In genomic region chr17:17010545-17011034, GRCh38 we compare ENCODE assay signal across 9 cellular contexts. TPM values are rescaled to one million over a fixed set of nuclear protein-coding genes. Genes with fewer than 3 reads are reported as not detected.
DNase-seq lines count a peak whose midpoint lies in the region; ATAC-seq and TF ChIP-seq lines count a peak whose summit lies in the region.
"Not testable (repeated sequence)": the region's sequence is repeated elsewhere in the genome, so short reads cannot be mapped to it uniquely, and the experiment has no call there.
"Had no signal": no experiment of that assay in that cellular context is flagged by ENCODE, and none has a peak within 500 bp of the region (broad histone marks: within the 10 kb centered on the region; RNA-seq: fewer than 3 reads in every experiment).

No MANE protein-coding gene starts in this region.

- not testable (repeated sequence) for H3K27me3 ChIP-seq in PC-9 (ENCODE audit: insufficient read depth, low read depth); foreskin keratinocyte; right cardiac atrium (ENCODE audit: control insufficient read depth, insufficient read depth); lower lobe of right lung (ENCODE audit: low read depth); upper lobe of right lung

- H3K27me3 Mint-ChIP-seq in Calu3 (ENCODE audit: unreplicated experiment); activated T-helper 17 cell treated with anti-CD3 and anti-CD28 coated beads, Interleukin-2, amount 50 U/mL, for 72 hours: not testable (repeated sequence)

- POLR2A ChIA-PET in PC-9 (lab: Charles Lee; ENCODE audit: unreplicated experiment), result interaction anchor here (1.3 kb wide), 1 partner anchor 11 kb away, joined by 3 read pairs; no protein-coding TSS in a partner anchor

- intact Hi-C loops in Calu3 (cut with micrococcal nuclease; ENCODE audit: unreplicated experiment); PC-9 (cut with micrococcal nuclease; ENCODE audit: unreplicated experiment); right cardiac atrium (cut with DNase I); lower lobe of right lung (cut with DNase I); sciatic nerve (cut with DNase I); upper lobe of right lung (cut with DNase I): not testable (repeated sequence)

- H2AFZ ChIP-seq in PC-9, result not testable (repeated sequence)

- ATAC-seq in activated T-helper 17 cell treated with anti-CD3 and anti-CD28 coated beads, Interleukin-2, amount 50 U/mL, for 72 hours (replicated peaks), result peak; percentile 82
- ATAC-seq in foreskin keratinocyte (peak; percentile 84), right cardiac atrium (peak; percentile 62 to 89), lower lobe of right lung (peak; percentile 91 to 93), sciatic nerve (peak; percentile 82), upper lobe of right lung (peak; percentile 88)

- BruUV-seq in Calu3 (replicated peaks; lab: Mats Ljungman, UMichigan); PC-9 (replicated peaks; lab: Mats Ljungman, UMichigan): not testable (repeated sequence)

- H3K4me3 Mint-ChIP-seq in Calu3 (ENCODE audit: low read depth, unreplicated experiment); activated T-helper 17 cell treated with anti-CD3 and anti-CD28 coated beads, Interleukin-2, amount 50 U/mL, for 72 hours: not testable (repeated sequence)

- peaks cover 34% of the 10 kb centered on the region for H3K4me1 Mint-ChIP-seq in Calu3 (ENCODE audit: low read depth, unreplicated experiment)
- not testable (repeated sequence) for H3K4me1 Mint-ChIP-seq in activated T-helper 17 cell treated with anti-CD3 and anti-CD28 coated beads, Interleukin-2, amount 50 U/mL, for 72 hours

- not testable (repeated sequence) for H3K9me2 ChIP-seq in PC-9 (ENCODE audit: insufficient read depth)

- peaks cover 57% of the 10 kb centered on the region for H3K4me1 ChIP-seq in PC-9 (replicated peaks; ENCODE audit: insufficient read depth)
- H3K4me1 ChIP-seq in foreskin keratinocyte; right cardiac atrium (ENCODE audit: control insufficient read depth, insufficient read depth, low read length); lower lobe of right lung; upper lobe of right lung: not testable (repeated sequence)

- H4K20me1 ChIP-seq in PC-9 (ENCODE audit: insufficient read depth), result not testable (repeated sequence)

- peaks cover 12% of the 10 kb centered on the region for H3K36me3 Mint-ChIP-seq in Calu3 (ENCODE audit: insufficient read depth, unreplicated experiment)
- H3K36me3 Mint-ChIP-seq in activated T-helper 17 cell treated with anti-CD3 and anti-CD28 coated beads, Interleukin-2, amount 50 U/mL, for 72 hours (ENCODE audit: low read depth), result not testable (repeated sequence)

- CTCF ChIA-PET in Calu3 (lab: Charles Lee); PC-9 (lab: Charles Lee): not testable (repeated sequence)

- not testable (repeated sequence) for H3K9me3 ChIP-seq in PC-9 (ENCODE audit: insufficient read depth, low read depth); right cardiac atrium (ENCODE audit: control insufficient read depth, low read length); lower lobe of right lung; upper lobe of right lung

- WGBS in right cardiac atrium, result 48% methylated on average over 5 of the region's 12 CpGs

- DNase-seq in Calu3 (peak; percentile 71), PC-9 (peak in 1 of 2 experiments; percentile 92), right cardiac atrium (peak; percentile 59 to 65 (median 64)), lower lobe of right lung (peak; percentile 81), sciatic nerve (ENCODE audit: low spot score) (peak; percentile 56), upper lobe of right lung (peak; percentile 87)
- DNase-seq in foreskin keratinocyte, result not testable (repeated sequence)

- not testable (repeated sequence) for H3K9me3 Mint-ChIP-seq in Calu3 (ENCODE audit: low read depth, unreplicated experiment); activated T-helper 17 cell treated with anti-CD3 and anti-CD28 coated beads, Interleukin-2, amount 50 U/mL, for 72 hours

- H3K4me3 ChIP-seq in PC-9; right cardiac atrium (ENCODE audit: low read length); lower lobe of right lung; upper lobe of right lung: not testable (repeated sequence)

- H3K4me2 ChIP-seq in PC-9, result peak overlapping the region; percentile 38; the same call in 1 of the 2 replicates

- H3K27ac ChIP-seq in PC-9, result peak overlapping the region; percentile 90
- not testable (repeated sequence) for H3K27ac ChIP-seq in foreskin keratinocyte; right cardiac atrium (ENCODE audit: low read length)
- peak overlapping the region; percentile 60 for H3K27ac ChIP-seq in lower lobe of right lung
- H3K27ac ChIP-seq in upper lobe of right lung, result peak overlapping the region; percentile 72

- peaks cover 30% of the 10 kb centered on the region for H3F3A ChIP-seq in PC-9 (ENCODE audit: insufficient read depth, low read depth)

- TF ChIP-seq CTCF in Calu3 (IDR thresholded peaks at IDR 0.05; ENCODE audit: unreplicated experiment); PC-9 (conservative IDR thresholded peaks at IDR 0.05); foreskin keratinocyte (conservative IDR thresholded peaks at IDR 0.05); lower lobe of right lung (IDR thresholded peaks at IDR 0.05); upper lobe of right lung (IDR thresholded peaks at IDR 0.05): not testable (repeated sequence)

- not testable (repeated sequence) for H3K27ac Mint-ChIP-seq in Calu3 (ENCODE audit: unreplicated experiment); activated T-helper 17 cell treated with anti-CD3 and anti-CD28 coated beads, Interleukin-2, amount 50 U/mL, for 72 hours

- H3K79me2 ChIP-seq in PC-9 (ENCODE audit: low read depth), result peaks cover 23% of the 10 kb centered on the region

- H3K36me3 ChIP-seq in PC-9 (ENCODE audit: low read depth); lower lobe of right lung; upper lobe of right lung: not testable (repeated sequence)

RNA-seq across cellular contexts. Expression of gene MPRIP, which starts 31.7 kb away (rescaled TPM):
- total RNA-seq in Calu3 (2022) (338 and 423 TPM in 2 replicates), PC-9 (2021) (411 and 443 TPM in 2 replicates), foreskin keratinocyte (130 and 150 TPM in 2 replicates), right cardiac atrium (100 to 1,000 TPM; 295 to 331 (median 321) TPM), lower lobe of right lung (232 TPM), sciatic nerve (500 TPM), upper lobe of right lung (333 TPM)
- total RNA-seq in activated T-helper 17 cell treated with anti-CD3 and anti-CD28 coated beads, Interleukin-2, amount 50 U/mL, for 72 hours, result 100 to 1,000 TPM; 204 to 207 TPM
- polyA plus RNA-seq in foreskin keratinocyte (104 and 109 TPM in 2 replicates), right cardiac atrium (228 TPM)

RNA-seq across cellular contexts. Expression of gene TNFRSF13B, which starts 38.7 kb away (rescaled TPM):
- total RNA-seq in Calu3 (2022), result not detected in 2 replicates
- total RNA-seq in PC-9 (2021), result not detected in 2 replicates
- total RNA-seq in activated T-helper 17 cell treated with anti-CD3 and anti-CD28 coated beads, Interleukin-2, amount 50 U/mL, for 72 hours, result not detected
- total RNA-seq in foreskin keratinocyte, result not detected in 2 replicates
- not detected in 2 replicates for polyA plus RNA-seq in foreskin keratinocyte
- not detected for total RNA-seq in right cardiac atrium
- polyA plus RNA-seq in right cardiac atrium, result not detected
- total RNA-seq in lower lobe of right lung, result 0.27 TPM
- total RNA-seq in sciatic nerve, result not detected
- total RNA-seq in upper lobe of right lung, result not detected
- total RNA-seq: CD4-positive, alpha-beta memory T cell had no signal
